Comparison of ENCODE assay signal across 12 cellular contexts in the genomic region with DNA sequence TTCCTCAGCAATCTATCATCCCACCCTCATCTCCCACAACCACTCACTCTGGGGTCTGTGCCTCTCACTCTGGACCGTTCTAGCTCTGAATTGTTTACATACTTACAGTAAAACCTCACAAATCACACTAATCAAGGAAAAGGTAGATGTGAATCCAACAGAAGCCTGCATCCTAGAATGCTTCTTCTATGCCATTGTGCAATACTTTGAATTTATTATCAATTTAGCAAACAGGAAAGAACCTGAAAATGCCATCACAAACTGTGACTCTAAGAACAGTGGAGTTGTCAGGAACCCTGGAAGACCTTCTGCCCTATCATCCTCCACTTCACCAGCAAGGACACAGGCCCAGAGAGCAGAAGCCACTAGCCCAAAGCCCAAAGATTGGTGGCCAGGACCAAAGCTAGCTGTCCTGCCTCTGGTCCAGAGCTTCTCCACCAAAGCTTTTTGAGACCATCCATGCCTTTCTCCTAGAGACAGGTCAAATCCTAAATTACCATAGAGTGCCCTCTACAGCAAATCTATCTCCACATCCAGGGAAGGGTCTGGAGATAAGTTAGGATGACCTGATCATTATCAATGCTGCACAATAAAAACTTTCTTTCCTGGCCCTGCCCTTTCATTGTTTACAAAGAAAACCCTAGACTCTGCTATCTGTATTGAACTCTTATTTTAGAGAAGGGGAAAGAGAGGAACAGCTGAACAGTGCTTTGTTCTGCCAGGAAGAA. TPM values are rescaled to one million over a fixed set of nuclear protein-coding genes. Genes with fewer than 3 reads are reported as not detected.
DNase-seq lines count a peak whose midpoint lies in the region; ATAC-seq and TF ChIP-seq lines count a peak whose summit lies in the region.
"Had no signal": no experiment of that assay in that cellular context is flagged by ENCODE, and none has a peak within 500 bp of the region (broad histone marks: within the 10 kb centered on the region; RNA-seq: fewer than 3 reads in every experiment).

No MANE protein-coding gene starts in this region.

- peaks cover 31% of the 10 kb centered on the region for H3K27me3 Mint-ChIP-seq in CD4-positive, CD25-positive, alpha-beta regulatory T cell
- H3K27me3 Mint-ChIP-seq in immature natural killer cell (ENCODE audit: low read depth in 3 of 3): peaks cover 0 to 4% (median 3%) of the 10 kb centered on the region in 3 donors
- peaks cover 42% of the 10 kb centered on the region for H3K27me3 Mint-ChIP-seq in progenitor cell of endocrine pancreas

- ATAC-seq in CD4-positive, CD25-positive, alpha-beta regulatory T cell (ENCODE audit: low read depth in 2 of 2): no peak
- no peak for ATAC-seq in HG03521 (IDR thresholded peaks at IDR 0.05; ENCODE audit: unreplicated experiment)

- H3K36me3 ChIP-seq in CD4-positive, CD25-positive, alpha-beta regulatory T cell (ENCODE audit: control insufficient read depth, insufficient read depth, low read length): no peaks in the 10 kb centered on the region

- peaks cover 5% of the 10 kb centered on the region for H3K4me1 ChIP-seq in CD4-positive, CD25-positive, alpha-beta regulatory T cell (ENCODE audit: control insufficient read depth, insufficient read depth, low read length, poor library complexity, severe bottlenecking)

- peak overlapping the region in 3 of 4 donors; percentile 72 to 95 (median 90) for H3K4me3 Mint-ChIP-seq in CD4-positive, CD25-positive, alpha-beta regulatory T cell
- peak overlapping the region; percentile 3 to 44 (median 19) for H3K4me3 Mint-ChIP-seq in immature natural killer cell
- H3K4me3 Mint-ChIP-seq in progenitor cell of endocrine pancreas (ENCODE audit: low read depth): peak overlapping the region; percentile 26
- H3K4me3 Mint-ChIP-seq: activated naive CD8-positive, alpha-beta T cell treated with anti-CD3 and anti-CD28 coated beads, Interleukin-2, amount 10 ng/mL, durations not matched to agents 7 days and 5 days had no signal

- H3K27ac ChIP-seq in CD4-positive, CD25-positive, alpha-beta regulatory T cell (ENCODE audit: insufficient read depth, low read length, poor library complexity, severe bottlenecking): no peak overlapping the region

- H3K9me3 ChIP-seq in CD4-positive, CD25-positive, alpha-beta regulatory T cell (ENCODE audit: control insufficient read depth in 2 of 2, low read length in 2 of 2): no peaks in the 10 kb centered on the region

- DNase-seq in CD4-positive, CD25-positive, alpha-beta regulatory T cell: no peak
- peak; percentile 55 for DNase-seq in OCI-M1 (lab: John Stamatoyannopoulos, UW)
- DNase-seq in immature natural killer cell: no peak
- DNase-seq in progenitor cell of endocrine pancreas (ENCODE audit: low spot score, unreplicated experiment): no peak
- DNase-seq in NCI-H1417 treated with DMSO at 0.1 percent for 48 hours (lab: John Stamatoyannopoulos, UW): no peak
- no peak for DNase-seq in RKO (ENCODE audit: low spot score)
- no peak for DNase-seq in NCI-H1105 treated with DMSO at 0.1 percent for 48 hours (lab: John Stamatoyannopoulos, UW)
- DNase-seq: activated naive CD8-positive, alpha-beta T cell treated with anti-CD3 and anti-CD28 coated beads, Interleukin-2, amount 10 ng/mL, durations not matched to agents 7 days and 5 days; mesenchymal stem cell had no signal

- H3K36me3 Mint-ChIP-seq in CD4-positive, CD25-positive, alpha-beta regulatory T cell: no peaks in the 10 kb centered on the region
- H3K36me3 Mint-ChIP-seq in immature natural killer cell: no peaks in the 10 kb centered on the region
- no peaks in the 10 kb centered on the region for H3K36me3 Mint-ChIP-seq in progenitor cell of endocrine pancreas (ENCODE audit: insufficient read depth)
- H3K36me3 Mint-ChIP-seq: activated naive CD8-positive, alpha-beta T cell treated with anti-CD3 and anti-CD28 coated beads, Interleukin-2, amount 10 ng/mL, durations not matched to agents 7 days and 5 days; IgD-negative memory B cell had no signal

- peak overlapping the region in 1 of 3 donors; percentile 27 for H3K27ac Mint-ChIP-seq in CD4-positive, CD25-positive, alpha-beta regulatory T cell
- H3K27ac Mint-ChIP-seq in immature natural killer cell (no peak overlapping the region), progenitor cell of endocrine pancreas (no peak overlapping the region)
- H3K27ac Mint-ChIP-seq: activated naive CD8-positive, alpha-beta T cell treated with anti-CD3 and anti-CD28 coated beads, Interleukin-2, amount 10 ng/mL, durations not matched to agents 7 days and 5 days; T-helper 2 cell treated with Interferon-gamma antibody and Interleukin-4, amounts not matched to agents 5 μg/mL and 100 μg/mL, for 36 hours had no signal

- TF ChIP-seq CTCF in progenitor cell of endocrine pancreas (IDR thresholded peaks at IDR 0.05; ENCODE audit: unreplicated experiment): no peak

- no peaks in the 10 kb centered on the region for H3K9me3 Mint-ChIP-seq in CD4-positive, CD25-positive, alpha-beta regulatory T cell
- peaks cover 0 to 1% (median 0%) of the 10 kb centered on the region in 6 donors for H3K9me3 Mint-ChIP-seq in immature natural killer cell
- no peaks in the 10 kb centered on the region for H3K9me3 Mint-ChIP-seq in progenitor cell of endocrine pancreas (ENCODE audit: low read depth)
- H3K9me3 Mint-ChIP-seq: activated naive CD8-positive, alpha-beta T cell treated with anti-CD3 and anti-CD28 coated beads, Interleukin-2, amount 10 ng/mL, durations not matched to agents 7 days and 5 days; IgD-negative memory B cell; T-helper 2 cell treated with Interferon-gamma antibody and Interleukin-4, amounts not matched to agents 5 μg/mL and 100 μg/mL, for 36 hours had no signal

- H3K4me3 ChIP-seq in CD4-positive, CD25-positive, alpha-beta regulatory T cell (ENCODE audit: low read depth, low read length): no peak overlapping the region

- peaks cover 5 to 19% (median 8%) of the 10 kb centered on the region in 4 donors for H3K4me1 Mint-ChIP-seq in CD4-positive, CD25-positive, alpha-beta regulatory T cell
- H3K4me1 Mint-ChIP-seq in immature natural killer cell (peaks cover 10 to 12% of the 10 kb centered on the region in 2 donors), progenitor cell of endocrine pancreas (ENCODE audit: low read depth) (peaks cover 22% of the 10 kb centered on the region)

- peaks cover 3% of the 10 kb centered on the region for H3K27me3 ChIP-seq in CD4-positive, CD25-positive, alpha-beta regulatory T cell (ENCODE audit: control insufficient read depth, insufficient read depth, low read length)

RNA-seq across cellular contexts. Expression of a gene that starts 2.4 kb away (rescaled TPM):
- total RNA-seq in CD4-positive, CD25-positive, alpha-beta regulatory T cell: 3.7 TPM
- under 1 TPM; 0.31 to 0.45 (median 0.35) TPM for polyA plus RNA-seq in CD4-positive, CD25-positive, alpha-beta regulatory T cell
- 1 to 10 TPM in 1 of 3 donors, under 1 TPM in 2; 0.33 to 1.8 (median 0.82) TPM for polyA plus RNA-seq in immature natural killer cell
- total RNA-seq in progenitor cell of endocrine pancreas: 25.2 and 30.7 TPM in 2 replicates

Comparison
In these comparisons a context has a peak if more than half of its experiments do, and no peak if none do; other contexts are left out.
1. H3K4me3 Mint-ChIP-seq: peak in every context shown above with its lines; median percentile 90 in CD4-positive, CD25-positive, alpha-beta regulatory T cell; 26 in progenitor cell of endocrine pancreas; 19 in immature natural killer cell.